ENCODE assay signal across 8 cellular contexts in the genomic region with DNA sequence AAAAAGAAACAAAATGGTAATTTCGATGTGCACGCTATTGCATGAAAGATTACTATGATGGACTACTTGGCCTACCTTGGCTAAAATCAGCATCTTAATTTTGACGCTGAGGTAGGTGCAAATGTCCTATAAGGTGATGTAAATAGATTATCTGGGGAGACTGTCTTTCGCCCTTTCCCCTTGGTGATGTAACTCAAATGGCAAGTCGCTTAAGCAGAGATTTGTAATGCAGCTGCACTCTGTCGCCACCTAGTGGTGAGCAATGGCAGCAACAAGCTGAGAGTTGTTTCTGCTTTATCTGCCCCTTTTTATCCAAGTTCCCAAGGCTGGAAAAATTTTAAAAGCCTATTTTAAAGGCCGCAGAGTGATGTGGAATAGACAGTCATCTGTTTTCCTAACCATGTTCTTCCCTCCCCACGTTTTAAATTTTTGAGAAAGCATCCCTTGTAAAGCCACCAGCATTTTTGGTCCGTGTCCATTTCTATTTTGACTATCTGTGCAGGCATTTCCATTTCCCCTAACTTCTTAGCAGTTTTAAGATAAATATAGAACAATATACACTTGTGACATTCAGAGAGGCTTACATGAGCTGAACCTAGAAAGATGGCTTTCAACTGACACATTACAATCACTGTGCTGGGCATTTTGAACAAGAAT.
DNase-seq lines count a peak whose midpoint lies in the region; ATAC-seq and TF ChIP-seq lines count a peak whose summit lies in the region.

No MANE protein-coding gene starts in this region.

- TF ChIP-seq CTCF in C4-2B (conservative IDR thresholded peaks at IDR 0.05): peak; percentile 97
- TF ChIP-seq CTCF in foreskin fibroblast (IDR thresholded peaks at IDR 0.05; ENCODE audit: low read depth, low read length): peak; percentile 99
- peak; percentile 97 to 100 (median 99) for TF ChIP-seq CTCF in testis (IDR thresholded peaks at IDR 0.05)

- H3K4me3 ChIP-seq in foreskin fibroblast (ENCODE audit: low read depth in 1 of 2, low read length in 2 of 2) (no peak overlapping the region), testis (no peak overlapping the region)

- H3K9me3 Mint-ChIP-seq in activated T-helper 2 cell treated with anti-CD3 and anti-CD28 coated beads, Interferon-gamma antibody, Interleukin-2, Interleukin-4, amounts not matched to agents 10 μg/mL and 5 μg/mL and 100 μg/mL, durations not matched to agents 14 hours and 24 hours and 36 hours: no peaks in the 10 kb centered on the region

- peak; percentile 75 for ATAC-seq in GM19438 (IDR thresholded peaks at IDR 0.05; ENCODE audit: low read depth, unreplicated experiment)

- H3K4me3 Mint-ChIP-seq in activated T-helper 2 cell treated with anti-CD3 and anti-CD28 coated beads, Interferon-gamma antibody, Interleukin-2, Interleukin-4, amounts not matched to agents 10 μg/mL and 5 μg/mL and 100 μg/mL, durations not matched to agents 14 hours and 24 hours and 36 hours (ENCODE audit: low read depth): no peak overlapping the region

- no peak overlapping the region for H3K27ac Mint-ChIP-seq in activated T-helper 2 cell treated with anti-CD3 and anti-CD28 coated beads, Interferon-gamma antibody, Interleukin-2, Interleukin-4, amounts not matched to agents 10 μg/mL and 5 μg/mL and 100 μg/mL, durations not matched to agents 14 hours and 24 hours and 36 hours

- H3K27ac ChIP-seq in C4-2B: no peak overlapping the region
- H3K27ac ChIP-seq in testis: no peak overlapping the region

- intact Hi-C loops in activated T-helper 2 cell treated with anti-CD3 and anti-CD28 coated beads, Interferon-gamma antibody, Interleukin-2, Interleukin-4, amounts not matched to agents 10 μg/mL and 5 μg/mL and 100 μg/mL, durations not matched to agents 14 hours and 24 hours and 36 hours (cut with micrococcal nuclease): loop anchor here (2.0 kb wide), 1 partner anchor 127 kb away; the partner anchor contains the start of gene CCDC110
- intact Hi-C loops in testis (cut with DNase I; ENCODE audit: low total_unique reads): loop anchor here (10.0 kb wide), 1 partner anchor 123 kb away; the partner anchor contains the start of gene CCDC110

- no peaks in the 10 kb centered on the region for H3K36me3 ChIP-seq in testis (ENCODE audit: low read depth, missing control alignments)

- peaks cover 14% of the 10 kb centered on the region for H3K27me3 Mint-ChIP-seq in activated T-helper 2 cell treated with anti-CD3 and anti-CD28 coated beads, Interferon-gamma antibody, Interleukin-2, Interleukin-4, amounts not matched to agents 10 μg/mL and 5 μg/mL and 100 μg/mL, durations not matched to agents 14 hours and 24 hours and 36 hours (ENCODE audit: low read depth)

- WGBS in testis, 2 donors: 26% methylated on average over 9 of the region's 9 CpGs

- no peak for TF ChIP-seq POLR2A in testis (IDR thresholded peaks at IDR 0.05)

- no peaks in the 10 kb centered on the region for H3K27me3 ChIP-seq in testis

- DNase-seq in HuH-7 (ENCODE audit: low spot score): peak; percentile 15
- DNase-seq in RKO (ENCODE audit: low spot score): peak; percentile 76
- peak; percentile 35 for DNase-seq in activated T-helper 2 cell treated with anti-CD3 and anti-CD28 coated beads, Interferon-gamma antibody, Interleukin-2, Interleukin-4, amounts not matched to agents 10 μg/mL and 5 μg/mL and 100 μg/mL, durations not matched to agents 14 hours and 24 hours and 36 hours (ENCODE audit: low spot score)
- peak; percentile 56 to 86 for DNase-seq in foreskin fibroblast
- DNase-seq in occipital lobe (lab: John Stamatoyannopoulos, UW): peak; percentile 49
- peak; percentile 86 for DNase-seq in testis

- no peaks in the 10 kb centered on the region for H3K9me3 ChIP-seq in testis

- no peaks in the 10 kb centered on the region for H3K4me1 Mint-ChIP-seq in activated T-helper 2 cell treated with anti-CD3 and anti-CD28 coated beads, Interferon-gamma antibody, Interleukin-2, Interleukin-4, amounts not matched to agents 10 μg/mL and 5 μg/mL and 100 μg/mL, durations not matched to agents 14 hours and 24 hours and 36 hours (ENCODE audit: low read depth)

- H3K36me3 Mint-ChIP-seq in activated T-helper 2 cell treated with anti-CD3 and anti-CD28 coated beads, Interferon-gamma antibody, Interleukin-2, Interleukin-4, amounts not matched to agents 10 μg/mL and 5 μg/mL and 100 μg/mL, durations not matched to agents 14 hours and 24 hours and 36 hours (ENCODE audit: low read depth): no peaks in the 10 kb centered on the region

- peaks cover 7% of the 10 kb centered on the region for H3K4me1 ChIP-seq in testis

Comparison
In these comparisons a context has a peak if more than half of its experiments do, and no peak if none do; other contexts are left out.
1. DNase-seq: peak in every context shown above with its lines; median percentile 86 in testis; 76 in RKO; 71 in foreskin fibroblast; 49 in occipital lobe; 35 in activated T-helper 2 cell treated with anti-CD3 and anti-CD28 coated beads, Interferon-gamma antibody, Interleukin-2, Interleukin-4, amounts not matched to agents 10 μg/mL and 5 μg/mL and 100 μg/mL, durations not matched to agents 14 hours and 24 hours and 36 hours; 15 in HuH-7.